In the genomic region with DNA sequence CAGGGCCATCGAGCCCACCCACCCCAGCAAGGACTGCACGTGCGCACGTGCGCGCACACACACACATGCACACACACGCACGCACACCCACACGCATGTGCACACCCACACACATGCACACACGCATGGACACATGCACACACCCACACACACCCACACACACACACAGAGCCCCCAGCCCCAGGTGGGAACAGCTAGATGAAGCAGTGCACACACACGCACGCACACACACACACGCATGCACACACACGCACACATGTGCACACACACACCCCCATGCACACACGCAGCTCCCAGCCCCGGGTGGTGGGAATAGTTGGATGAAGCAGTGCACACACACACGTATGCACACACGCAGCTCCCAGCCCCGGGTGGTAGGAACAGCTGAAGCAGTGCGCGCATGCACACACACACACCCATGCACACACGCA, we compare ENCODE assay signal across 31 cellular contexts.
"Had no signal": no experiment of that assay in that cellular context is flagged by ENCODE, and none has a peak within 500 bp of the region (broad histone marks: within the 10 kb centered on the region; RNA-seq: fewer than 3 reads in every experiment).

No MANE protein-coding gene starts in this region.

- H3K9me3 ChIP-seq: esophagus muscularis mucosa, gastroesophageal sphincter, heart right ventricle, left ventricle myocardium inferior, lower lobe of right lung, mucosa of descending colon, pancreas, testis, tibial artery, upper lobe of left lung, uterus had no signal

- H3K4me1 ChIP-seq: foreskin keratinocyte, lower lobe of right lung, pancreas, testis, tibial artery, uterus had no signal

- H3K36me3 ChIP-seq: esophagus muscularis mucosa, gastroesophageal sphincter, heart right ventricle, left ventricle myocardium inferior, lower lobe of right lung, pancreas, tibial artery, upper lobe of left lung, uterus had no signal

- H3K4me3 Mint-ChIP-seq: memory B cell; mesothelial cell of epicardium; natural killer cell treated with Interleukin-12 subunit alpha and Interleukin-12 subunit beta and Interleukin-15 and Interleukin-18, amount 100 ng/mL, for 72 hours; stimulated activated memory B cell treated with anti-CD40 and anti-IgM and Interleukin-4, amounts not matched to agents 10 μg/mL and 1 μg/mL and 100 μg/mL, for 72 hours had no signal

- H3K9me3 Mint-ChIP-seq: memory B cell; mesothelial cell of epicardium; naive B cell; natural killer cell treated with Interleukin-12 subunit alpha and Interleukin-12 subunit beta and Interleukin-15 and Interleukin-18, amount 100 ng/mL, for 72 hours; stimulated activated memory B cell treated with anti-CD40 and anti-IgM and Interleukin-4, amounts not matched to agents 10 μg/mL and 1 μg/mL and 100 μg/mL, for 72 hours had no signal

- ATAC-seq: foreskin keratinocyte; gastroesophageal sphincter; left colon; lower lobe of right lung; mucosa of descending colon; natural killer cell treated with Interleukin-12 subunit alpha and Interleukin-12 subunit beta and Interleukin-15 and Interleukin-18, amount 100 ng/mL, for 72 hours; pancreas; sciatic nerve; stimulated activated memory B cell treated with anti-CD40 and anti-IgM and Interleukin-4, amounts not matched to agents 10 μg/mL and 1 μg/mL and 100 μg/mL, for 72 hours; stimulated activated naive CD8-positive, alpha-beta T cell treated with anti-CD3 and anti-CD28 coated beads, Interleukin-15, Interleukin-2, amounts not matched to agents 100 U/mL and 50 U/mL, for 24 hours had no signal

- H3K27me3 Mint-ChIP-seq: memory B cell; naive B cell; natural killer cell treated with Interleukin-12 subunit alpha and Interleukin-12 subunit beta and Interleukin-15 and Interleukin-18, amount 100 ng/mL, for 72 hours; stimulated activated memory B cell treated with anti-CD40 and anti-IgM and Interleukin-4, amounts not matched to agents 10 μg/mL and 1 μg/mL and 100 μg/mL, for 72 hours had no signal

- DNase-seq: dermis blood vessel endothelial cell; effector memory CD4-positive, alpha-beta T cell; foreskin keratinocyte; heart right ventricle; hippocampal formation; kidney glomerular epithelial cell; left colon; left ventricle myocardium inferior; lower lobe of right lung; mucosa of descending colon; naive B cell; occipital lobe; pancreas; retina; stimulated activated CD4-positive, alpha-beta T cell treated with anti-CD3 and anti-CD28 coated beads, Interleukin-4, amount 100 ng/mL, for 4 hours; stimulated activated naive CD8-positive, alpha-beta T cell treated with anti-CD3 and anti-CD28 coated beads, Interleukin-15, Interleukin-2, amounts not matched to agents 100 U/mL and 50 U/mL, for 24 hours; substantia nigra; testis; upper lobe of left lung had no signal

- H3K27ac ChIP-seq: coronary artery, esophagus muscularis mucosa, foreskin keratinocyte, heart right ventricle, left ventricle myocardium inferior, lower lobe of right lung, pancreas, testis, tibial artery, upper lobe of left lung, uterus had no signal

- H3K27me3 ChIP-seq: esophagus muscularis mucosa, foreskin keratinocyte, gastroesophageal sphincter, heart right ventricle, pancreas, testis, tibial artery, upper lobe of left lung, uterus had no signal

- H3K36me3 Mint-ChIP-seq: memory B cell; mesothelial cell of epicardium; naive B cell; natural killer cell treated with Interleukin-12 subunit alpha and Interleukin-12 subunit beta and Interleukin-15 and Interleukin-18, amount 100 ng/mL, for 72 hours; stimulated activated memory B cell treated with anti-CD40 and anti-IgM and Interleukin-4, amounts not matched to agents 10 μg/mL and 1 μg/mL and 100 μg/mL, for 72 hours had no signal

- H3K4me3 ChIP-seq: coronary artery, esophagus muscularis mucosa, gastroesophageal sphincter, heart right ventricle, left ventricle myocardium inferior, lower lobe of right lung, mucosa of descending colon, pancreas, testis, tibial artery, upper lobe of left lung, uterus had no signal

- H3K27ac Mint-ChIP-seq: memory B cell; mesothelial cell of epicardium; naive B cell; natural killer cell treated with Interleukin-12 subunit alpha and Interleukin-12 subunit beta and Interleukin-15 and Interleukin-18, amount 100 ng/mL, for 72 hours; stimulated activated memory B cell treated with anti-CD40 and anti-IgM and Interleukin-4, amounts not matched to agents 10 μg/mL and 1 μg/mL and 100 μg/mL, for 72 hours had no signal

- H3K4me1 Mint-ChIP-seq: stimulated activated memory B cell treated with anti-CD40 and anti-IgM and Interleukin-4, amounts not matched to agents 10 μg/mL and 1 μg/mL and 100 μg/mL, for 72 hours had no signal

- FAIRE-seq: endothelial cell of umbilical vein, islet of Langerhans, pancreas had no signal
